Comparison of ENCODE assay signal across 8 cellular contexts in the genomic region with DNA sequence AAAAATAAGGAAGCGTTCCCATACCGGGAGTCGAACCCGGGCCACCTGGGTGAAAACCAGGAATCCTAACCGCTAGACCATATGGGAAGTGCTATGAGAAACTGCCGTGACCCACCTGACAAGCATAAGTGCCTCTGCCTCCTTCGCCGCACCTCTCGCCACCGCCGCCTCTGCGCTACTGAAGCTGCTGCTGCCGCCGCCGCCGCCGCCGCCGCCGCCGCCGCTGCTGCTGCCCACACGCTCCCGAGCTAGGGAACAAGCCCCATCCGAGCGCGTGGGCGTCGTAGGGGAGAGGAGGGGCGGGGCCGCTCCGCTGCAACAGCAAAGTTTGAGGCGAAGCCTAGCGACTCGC. TPM values are rescaled to one million over a fixed set of nuclear protein-coding genes. Genes with fewer than 3 reads are reported as not detected.
DNase-seq lines count a peak whose midpoint lies in the region; ATAC-seq and TF ChIP-seq lines count a peak whose summit lies in the region.

No MANE protein-coding gene starts in this region.

- peaks cover 0 to 2% of the 10 kb centered on the region in 2 donors for H3K36me3 ChIP-seq in lung (ENCODE audit: control insufficient read depth in 2 of 2, insufficient read depth in 2 of 2, low read length in 2 of 2)

- peak; percentile 59 for TF ChIP-seq POLR2A in GM18951 (IDR thresholded peaks at IDR 0.05; ENCODE audit: extremely low read depth, insufficient read depth, insufficient read length)

- H3K27ac Mint-ChIP-seq in activated CD4-positive, alpha-beta memory T cell treated with anti-CD3 and anti-CD28 coated beads, Interleukin-2, amount 10 ng/mL, durations not matched to agents 7 days and 5 days, result peak overlapping the region; percentile 91

- no peaks in the 10 kb centered on the region for H3K27me3 Mint-ChIP-seq in activated CD4-positive, alpha-beta memory T cell treated with anti-CD3 and anti-CD28 coated beads, Interleukin-2, amount 10 ng/mL, durations not matched to agents 7 days and 5 days

- peak overlapping the region; percentile 87 for H3K4me3 ChIP-seq in lung

- no peaks in the 10 kb centered on the region for H3K27me3 ChIP-seq in lung (ENCODE audit: control insufficient read depth, insufficient read depth)

- H3K4me3 Mint-ChIP-seq in activated CD4-positive, alpha-beta memory T cell treated with anti-CD3 and anti-CD28 coated beads, Interleukin-2, amount 10 ng/mL, durations not matched to agents 7 days and 5 days, result peak overlapping the region; percentile 95

- peaks cover 50% of the 10 kb centered on the region for H3K4me1 Mint-ChIP-seq in activated CD4-positive, alpha-beta memory T cell treated with anti-CD3 and anti-CD28 coated beads, Interleukin-2, amount 10 ng/mL, durations not matched to agents 7 days and 5 days

- no peaks in the 10 kb centered on the region for H3K9me3 ChIP-seq in lung (ENCODE audit: control insufficient read depth in 2 of 2, insufficient read depth in 1 of 2, low read length in 1 of 2)

- H3K9me3 Mint-ChIP-seq in activated CD4-positive, alpha-beta memory T cell treated with anti-CD3 and anti-CD28 coated beads, Interleukin-2, amount 10 ng/mL, durations not matched to agents 7 days and 5 days, result no peaks in the 10 kb centered on the region

- POLR2A ChIA-PET in activated CD4-positive, alpha-beta memory T cell treated with anti-CD3 and anti-CD28 coated beads, Interleukin-2, amount 10 ng/mL, durations not matched to agents 7 days and 5 days (lab: Charles Lee), result interaction anchor here (0.6 to 11.9 kb wide), 23 partner anchors 11 to 1211 kb away, joined by 3 to 147 read pairs (median 5); a partner anchor contains a TSS

- H3K36me3 Mint-ChIP-seq in activated CD4-positive, alpha-beta memory T cell treated with anti-CD3 and anti-CD28 coated beads, Interleukin-2, amount 10 ng/mL, durations not matched to agents 7 days and 5 days (ENCODE audit: low read depth), result peaks cover 32% of the 10 kb centered on the region

- 1% methylated on average over 32 to 35 of the region's 35 CpGs for WGBS in lung, 2 donors

- DNase-seq in AG08395 (ENCODE audit: low spot score) (peak; percentile 50), NCI-H69 (lab: John Stamatoyannopoulos, UW) (peak; percentile 77), dermis microvascular lymphatic vessel endothelial cell (ENCODE audit: low read depth in 2 of 2) (peak; percentile 37 to 86), lung (ENCODE audit: low spot score) (peak; percentile 80)
- peak; percentile 84 for DNase-seq in activated CD4-positive, alpha-beta memory T cell treated with anti-CD3 and anti-CD28 coated beads, Interleukin-2, amount 10 ng/mL, durations not matched to agents 7 days and 5 days
- peak; percentile 78 for DNase-seq in stimulated activated CD8-positive, alpha-beta memory T cell treated with anti-CD3 and anti-CD28 coated beads, Interleukin-12 subunit alpha, Interleukin-12 subunit beta, amount 100 ng/mL, for 1 hour (ENCODE audit: low read depth)

- H3K4me1 ChIP-seq in lung (ENCODE audit: control insufficient read depth in 2 of 2, insufficient read depth in 2 of 2, low read length in 2 of 2), result peaks cover 7 to 14% of the 10 kb centered on the region in 2 donors

- peak; percentile 33 for ATAC-seq in HG03175 (IDR thresholded peaks at IDR 0.05; ENCODE audit: unreplicated experiment)
- peak; percentile 50 for ATAC-seq in lung (ENCODE audit: insufficient read depth, low FRiP score)

- no peak for TF ChIP-seq CTCF in lung (IDR thresholded peaks at IDR 0.05; ENCODE audit: control extremely low read depth, extremely low read depth)

- in situ Hi-C loops in GM18951 (cut with MboI; ENCODE audit: low sequenced_read_pairs, unreplicated experiment), result no loop called here

- peak overlapping the region; percentile 98 for H3K27ac ChIP-seq in lung (ENCODE audit: low read depth in 1 of 2, low read length in 1 of 2)

- CTCF ChIA-PET in activated CD4-positive, alpha-beta memory T cell treated with anti-CD3 and anti-CD28 coated beads, Interleukin-2, amount 10 ng/mL, durations not matched to agents 7 days and 5 days (lab: Charles Lee), result interaction anchor here (0.7 to 4.4 kb wide), 15 partner anchors 8 to 378 kb away, joined by 3 to 33 read pairs (median 4); a partner anchor contains a TSS

RNA-seq across cellular contexts. Expression of a gene that starts 0.6 kb away (rescaled TPM):
- total RNA-seq in activated CD4-positive, alpha-beta memory T cell treated with anti-CD3 and anti-CD28 coated beads, Interleukin-2, amount 10 ng/mL, durations not matched to agents 7 days and 5 days, result 1 to 10 TPM; 9.0 to 9.3 TPM
- total RNA-seq in dermis microvascular lymphatic vessel endothelial cell (4.7 TPM in 2 replicates), lung (10 to 100 TPM in 1 of 2 donors, 1 to 10 TPM in 1; 8.1 to 10.7 TPM)
- 10 to 100 TPM in 1 of 2 donors, 1 to 10 TPM in 1; 7.9 to 12.4 TPM for polyA plus RNA-seq in lung

RNA-seq across cellular contexts. Expression of a gene that starts 41.6 kb away (rescaled TPM):
- 100 to 1,000 TPM; 159 to 169 TPM for total RNA-seq in activated CD4-positive, alpha-beta memory T cell treated with anti-CD3 and anti-CD28 coated beads, Interleukin-2, amount 10 ng/mL, durations not matched to agents 7 days and 5 days
- total RNA-seq in dermis microvascular lymphatic vessel endothelial cell (71.9 and 106 TPM in 2 replicates), lung (100 to 1,000 TPM in 1 of 2 donors, 10 to 100 TPM in 1; 70.6 to 107 TPM)
- 10 to 100 TPM; 10.8 to 56.5 TPM for polyA plus RNA-seq in lung

Comparison
In these comparisons a context has a peak if more than half of its experiments do, and no peak if none do; other contexts are left out.
1. Peak in every context shown above with its lines: DNase-seq, ATAC-seq, H3K4me3 ChIP-seq and H3K27ac ChIP-seq.